ENCODE assay signal across 10 cellular contexts in the genomic region with DNA sequence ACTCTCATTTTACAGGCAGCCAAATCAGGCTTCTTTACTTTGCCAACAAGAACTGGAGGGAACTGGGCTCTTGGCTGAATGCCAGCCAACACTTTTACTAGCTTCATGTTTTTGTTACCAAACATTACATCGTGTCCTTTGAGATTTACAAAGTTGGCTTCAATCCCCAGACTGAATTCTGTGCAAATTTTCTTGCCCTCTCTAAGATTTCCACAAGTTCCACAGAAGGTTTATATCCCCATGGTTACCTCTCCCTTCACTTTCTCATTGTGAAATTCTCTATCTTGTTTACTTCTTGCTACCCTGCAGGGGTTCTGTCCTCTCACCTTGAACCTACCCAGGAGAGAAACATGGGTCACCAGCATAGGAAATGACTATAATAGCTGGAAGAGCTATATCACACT. TPM values are rescaled to one million over a fixed set of nuclear protein-coding genes. Genes with fewer than 3 reads are reported as not detected.
A peak's percentile ranks its signal among the peaks of the same experiment; 100 is the strongest.
DNase-seq lines count a peak whose midpoint lies in the region; ATAC-seq, FAIRE-seq and TF ChIP-seq lines count a peak whose summit lies in the region.
"Had no signal": no experiment of that assay in that cellular context is flagged by ENCODE, and none has a peak within 500 bp of the region (broad histone marks: within the 10 kb centered on the region; RNA-seq: fewer than 3 reads in every experiment).

No MANE protein-coding gene starts in this region.

- peaks cover 5% of the 10 kb centered on the region; the same call in 1 of the 2 replicates for H3K4me1 ChIP-seq in BE2C
- H3K4me1 ChIP-seq: Caco-2 had no signal

- no peak for ATAC-seq in HG03439 (IDR thresholded peaks at IDR 0.05; ENCODE audit: unreplicated experiment)
- ATAC-seq in activated T-helper 17 cell treated with anti-CD3 and anti-CD28 coated beads, Interleukin-2, amount 50 U/mL, for 72 hours (replicated peaks), result no peak
- ATAC-seq: activated CD4-positive, alpha-beta T cell treated with anti-CD3 and anti-CD28 coated beads for 36 hours had no signal

- DNase-seq in BE2C (peak; percentile 23), NCI-H446 treated with DMSO at 0.1 percent for 48 hours (lab: John Stamatoyannopoulos, UW) (peak; percentile 62), fibroblast of the aortic adventitia (ENCODE audit: low read depth) (peak; percentile 97), osteocyte (ENCODE audit: extremely low spot score, unreplicated experiment) (no peak), SKM-1 treated with dmso at 0.1 percent for 144 hours (lab: John Stamatoyannopoulos, UW; ENCODE audit: unreplicated experiment) (no peak), RCC 7860 (ENCODE audit: low spot score) (no peak)
- DNase-seq: activated CD4-positive, alpha-beta T cell treated with anti-CD3 and anti-CD28 coated beads for 36 hours; Caco-2 had no signal

- H3K36me3 ChIP-seq in BE2C, result no peaks in the 10 kb centered on the region

- TF ChIP-seq CTCF in BE2C (IDR thresholded peaks at IDR 0.05; ENCODE audit: low read depth, low read length) (no peak), fibroblast of the aortic adventitia (IDR thresholded peaks at IDR 0.05; ENCODE audit: insufficient read depth, low read length) (no peak), osteocyte (IDR thresholded peaks at IDR 0.05) (no peak)

- H3K9me3 Mint-ChIP-seq in osteocyte (ENCODE audit: unreplicated experiment), result no peaks in the 10 kb centered on the region
- no peaks in the 10 kb centered on the region for H3K9me3 Mint-ChIP-seq in activated T-helper 17 cell treated with anti-CD3 and anti-CD28 coated beads, Interleukin-2, amount 50 U/mL, for 72 hours

- H3K36me3 Mint-ChIP-seq in osteocyte (ENCODE audit: unreplicated experiment), result no peaks in the 10 kb centered on the region
- no peaks in the 10 kb centered on the region for H3K36me3 Mint-ChIP-seq in activated T-helper 17 cell treated with anti-CD3 and anti-CD28 coated beads, Interleukin-2, amount 50 U/mL, for 72 hours (ENCODE audit: low read depth)

- no peak for FAIRE-seq in RCC 7860 (lab: Jason Lieb, UNC)

- peaks cover 9% of the 10 kb centered on the region for H3K4me1 Mint-ChIP-seq in osteocyte (ENCODE audit: unreplicated experiment)
- H3K4me1 Mint-ChIP-seq in activated T-helper 17 cell treated with anti-CD3 and anti-CD28 coated beads, Interleukin-2, amount 50 U/mL, for 72 hours, result no peaks in the 10 kb centered on the region
- H3K4me1 Mint-ChIP-seq: activated CD4-positive, alpha-beta T cell treated with anti-CD3 and anti-CD28 coated beads for 36 hours had no signal

- no peaks in the 10 kb centered on the region for H3K9me3 ChIP-seq in BE2C
- H3K9me3 ChIP-seq: Caco-2 had no signal

- H3K27me3 ChIP-seq in BE2C, result no peaks in the 10 kb centered on the region

- peaks cover 44% of the 10 kb centered on the region for H3K27me3 Mint-ChIP-seq in osteocyte (ENCODE audit: unreplicated experiment)
- peaks cover 20% of the 10 kb centered on the region for H3K27me3 Mint-ChIP-seq in activated T-helper 17 cell treated with anti-CD3 and anti-CD28 coated beads, Interleukin-2, amount 50 U/mL, for 72 hours

- H3K4me3 ChIP-seq in BE2C (ENCODE audit: low read depth, low read length) (no peak overlapping the region), fibroblast of the aortic adventitia (ENCODE audit: low read depth, low read length) (no peak overlapping the region)

- H3K27ac Mint-ChIP-seq in osteocyte (ENCODE audit: unreplicated experiment), result peak overlapping the region; percentile 79
- H3K27ac Mint-ChIP-seq in activated T-helper 17 cell treated with anti-CD3 and anti-CD28 coated beads, Interleukin-2, amount 50 U/mL, for 72 hours, result no peak overlapping the region
- H3K27ac Mint-ChIP-seq: activated CD4-positive, alpha-beta T cell treated with anti-CD3 and anti-CD28 coated beads for 36 hours had no signal

- H3K4me3 Mint-ChIP-seq in osteocyte (ENCODE audit: unreplicated experiment), result no peak overlapping the region
- H3K4me3 Mint-ChIP-seq in activated T-helper 17 cell treated with anti-CD3 and anti-CD28 coated beads, Interleukin-2, amount 50 U/mL, for 72 hours, result no peak overlapping the region
- H3K4me3 Mint-ChIP-seq: activated CD4-positive, alpha-beta T cell treated with anti-CD3 and anti-CD28 coated beads for 36 hours had no signal

RNA-seq across cellular contexts. Expression of a gene that starts 37.6 kb away (rescaled TPM):
- 42.4 TPM for polyA plus RNA-seq in BE2C (2012; ENCODE audit: insufficient read depth, insufficient read length, low read depth)
- total RNA-seq in fibroblast of the aortic adventitia (ENCODE audit: low replicate concordance) (39.2 and 46.5 TPM in 2 replicates), osteocyte (32.1 and 33.3 TPM in 2 replicates)
- 1 to 10 TPM; 1.8 to 3.0 TPM for total RNA-seq in activated T-helper 17 cell treated with anti-CD3 and anti-CD28 coated beads, Interleukin-2, amount 50 U/mL, for 72 hours

Comparison
In these comparisons a context has a peak if more than half of its experiments do, and no peak if none do; other contexts are left out.
1. DNase-seq: peak in BE2C (single experiment), NCI-H446 treated with DMSO at 0.1 percent for 48 hours (single experiment) and fibroblast of the aortic adventitia (single experiment); none in osteocyte (single experiment), SKM-1 treated with dmso at 0.1 percent for 144 hours (single experiment) and RCC 7860 (single experiment).